In genomic region chr7:77463641-77464040, GRCh38 we compare ENCODE assay signal across 1 cellular context.
TF ChIP-seq lines count a peak whose summit lies in the region.

No MANE protein-coding gene starts in this region.

TF ChIP-seq in GM12878, 131 proteins besides CTCF, POLR2A, EP300 and RAD21 (continued from another document):
- TF ChIP-seq BCL3 (IDR thresholded peaks at IDR 0.05; ENCODE audit: borderline replicate concordance, insufficient read depth, low read depth, low read length, poor library complexity, severe bottlenecking): peak; percentile 71
- TF ChIP-seq ZNF217 (IDR thresholded peaks at IDR 0.05): 0 out of 2 replicates have a peak, but pooled peaks have one; percentile 25
- TF ChIP-seq ATF2 (IDR thresholded peaks at IDR 0.05; ENCODE audit: low read length): peak; percentile 57
- TF ChIP-seq ETV6 (conservative IDR thresholded peaks at IDR 0.05 in 1 of 2, IDR thresholded peaks at IDR 0.05 in 1 of 2; ENCODE audit: borderline replicate concordance in 1 of 2, low read depth in 1 of 2): 0 out of 4 replicates have a peak, but pooled peaks of 1 of the 2 experiments have one; percentile 31
- TF ChIP-seq NR2F1 (conservative IDR thresholded peaks at IDR 0.05): peak; percentile 42
- TF ChIP-seq SKIL (IDR thresholded peaks at IDR 0.05; ENCODE audit: low read depth, poor library complexity, severe bottlenecking): peak; percentile 30
- peak; percentile 66 for TF ChIP-seq MTA2 (IDR thresholded peaks at IDR 0.05; ENCODE audit: low read depth)
- TF ChIP-seq RUNX3 (IDR thresholded peaks at IDR 0.05; ENCODE audit: low read length): peak; percentile 56
- peak; percentile 78 for TF ChIP-seq IKZF1 (conservative IDR thresholded peaks at IDR 0.05)
- peak; percentile 26; the same call in 1 of the 2 replicates for TF ChIP-seq DPF2 (IDR thresholded peaks at IDR 0.05)
- TF ChIP-seq RELB (IDR thresholded peaks at IDR 0.05; ENCODE audit: low read depth): 0 out of 2 replicates have a peak, but pooled peaks have one; percentile 19
- peak; percentile 76 to 78 for TF ChIP-seq IKZF2 (IDR thresholded peaks at IDR 0.05)
